In the genomic region with DNA sequence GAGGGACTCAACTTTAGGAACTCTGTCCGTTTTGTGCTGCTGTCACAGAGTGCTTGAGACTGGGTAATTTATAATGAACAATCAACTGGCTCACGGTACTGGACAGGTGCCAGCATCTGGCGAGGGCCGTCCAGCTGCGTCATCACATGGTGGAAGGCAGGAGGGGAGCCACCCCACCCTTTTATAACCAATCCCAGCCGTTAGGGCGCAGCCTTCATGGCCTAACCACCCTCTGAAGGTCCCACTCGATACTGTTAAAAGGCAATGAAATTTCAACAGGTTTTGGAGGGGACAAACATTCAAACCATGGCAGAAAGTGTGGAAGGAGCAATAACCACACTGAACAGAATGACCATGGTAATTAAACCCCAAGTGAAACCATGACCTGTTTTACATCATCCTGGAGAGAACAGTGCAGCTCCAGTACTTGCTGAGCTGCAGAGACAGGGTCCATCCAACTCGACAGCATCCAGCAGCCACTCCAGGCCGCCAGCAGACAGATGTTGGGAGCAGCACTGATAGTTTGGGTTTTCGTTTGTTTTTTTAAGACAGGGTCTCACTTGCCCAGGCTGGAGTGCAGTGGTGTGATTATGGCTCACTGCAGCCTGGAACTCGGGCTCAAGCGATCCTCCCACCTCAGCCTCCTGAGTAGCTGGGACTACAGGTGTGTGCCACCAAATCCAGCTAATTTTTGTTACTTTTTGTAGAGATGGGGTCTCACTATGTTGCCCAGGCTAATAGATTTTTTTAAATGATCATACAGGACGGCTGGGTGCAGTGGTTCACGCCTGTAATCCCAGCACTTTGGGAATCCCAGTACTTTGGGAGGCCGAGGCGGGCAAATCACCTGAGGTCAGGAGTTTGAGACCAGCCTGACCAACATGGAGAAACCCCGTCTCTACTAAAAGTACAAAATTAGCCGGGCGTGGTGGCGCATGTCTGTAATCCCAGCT, we compare ENCODE assay signal across 8 cellular contexts. TPM values are rescaled to one million over a fixed set of nuclear protein-coding genes. Genes with fewer than 3 reads are reported as not detected.
A peak's percentile ranks its signal among the peaks of the same experiment; 100 is the strongest.
DNase-seq lines count a peak whose midpoint lies in the region; ATAC-seq and TF ChIP-seq lines count a peak whose summit lies in the region.

No MANE protein-coding gene starts in this region.

- no peak for ATAC-seq in HG03432 (IDR thresholded peaks at IDR 0.05; ENCODE audit: unreplicated experiment)

- peaks cover 19% of the 10 kb centered on the region for H3K27me3 ChIP-seq in H7 (ENCODE audit: control insufficient read depth, insufficient read depth, low read length)

- peak; percentile 52 for DNase-seq in AG10803 (ENCODE audit: low read depth)
- peak; percentile 56 for DNase-seq in H7
- DNase-seq in RPMI8226 = peak; percentile 71
- DNase-seq in foreskin melanocyte = peak; percentile 38
- peak; percentile 55 for DNase-seq in superior temporal gyrus (ENCODE audit: extremely low spot score)
- no peak for DNase-seq in cortex of kidney (lab: John Stamatoyannopoulos, UW)
- no peak for DNase-seq in ecto neural progenitor cell (ENCODE audit: low spot score)

- H3K36me3 ChIP-seq in H7 (replicated peaks; ENCODE audit: control insufficient read depth, insufficient read depth, low read length) = no peaks in the 10 kb centered on the region; the same call in 1 of the 2 replicates

- TF ChIP-seq CTCF in AG10803 (conservative IDR thresholded peaks at IDR 0.05; ENCODE audit: low read length) = no peak

- no peak overlapping the region for H3K4me3 ChIP-seq in AG10803 (ENCODE audit: low read length)
- H3K4me3 ChIP-seq in H7 (ENCODE audit: insufficient read depth, low read depth, low read length) = no peak overlapping the region

RNA-seq across cellular contexts. Expression of gene CHMP6, which starts 11.0 kb away (rescaled TPM):
- 13.0 and 15.0 TPM in 2 replicates for total RNA-seq in H7 (2014; rRNA removed; shearing (Covaris generic))

RNA-seq across cellular contexts. Expression of gene BAIAP2, which starts 32.3 kb away (rescaled TPM):
- 14.9 and 19.5 TPM in 2 replicates for total RNA-seq in H7 (2014; rRNA removed; shearing (Covaris generic))

Comparison
In these comparisons a context has a peak if more than half of its experiments do, and no peak if none do; other contexts are left out.
1. DNase-seq: peak in AG10803 (single experiment), H7 (single experiment), RPMI8226 (single experiment), foreskin melanocyte (single experiment) and superior temporal gyrus (single experiment); none in cortex of kidney (single experiment) and ecto neural progenitor cell (single experiment).